ENCODE assay signal across 20 cellular contexts in genomic region chr15:73756947-73757513, GRCh38. TPM values are rescaled to one million over a fixed set of nuclear protein-coding genes. Genes with fewer than 3 reads are reported as not detected.
A peak's percentile ranks its signal among the peaks of the same experiment; 100 is the strongest.
DNase-seq lines count a peak whose midpoint lies in the region; ATAC-seq, FAIRE-seq and TF ChIP-seq lines count a peak whose summit lies in the region.
"Had no signal": no experiment of that assay in that cellular context is flagged by ENCODE, and none has a peak within 500 bp of the region (broad histone marks: within the 10 kb centered on the region; RNA-seq: fewer than 3 reads in every experiment).

No MANE protein-coding gene starts in this region.

- H3K4me3 ChIP-seq in A549 (no peak overlapping the region), IMR-90 (ENCODE audit: insufficient read depth, low read depth, low read length) (no peak overlapping the region), H1 (ENCODE audit: extremely low read depth in 1 of 4, insufficient read depth in 2 of 4, low read depth in 3 of 4, low read length in 4 of 4) (no peak overlapping the region), small intestine (ENCODE audit: low read depth in 1 of 2, low read length in 2 of 2) (no peak overlapping the region), sigmoid colon (no peak overlapping the region)
- H3K4me3 ChIP-seq: BLaER1, GM23248 had no signal

- H2BK120ac ChIP-seq in IMR-90 (ENCODE audit: low read depth, low read length) (no peak overlapping the region), H1 (replicated peaks; ENCODE audit: low read depth, low read length) (no peak overlapping the region)

- no peak for TF ChIP-seq POLR2A in A549 (IDR thresholded peaks at IDR 0.05; ENCODE audit: low read length)
- TF ChIP-seq POLR2A in IMR-90 (IDR thresholded peaks at IDR 0.05; ENCODE audit: low read depth, low read length), result no peak
- TF ChIP-seq POLR2A in H1 (IDR thresholded peaks at IDR 0.05; ENCODE audit: control extremely low read depth in 1 of 2, low read depth in 2 of 2, low read length in 2 of 2), result no peak
- TF ChIP-seq POLR2A in sigmoid colon (IDR thresholded peaks at IDR 0.05), result no peak

- ATAC-seq in A549 (no peak), IMR-90 (ENCODE audit: low read depth) (no peak), GM21423 (IDR thresholded peaks at IDR 0.05; ENCODE audit: unreplicated experiment) (no peak)
- ATAC-seq: HCT116 had no signal

- DNase-seq in A549 (ENCODE audit: low read depth in 1 of 2, low spot score in 1 of 2) (no peak), Daoy (ENCODE audit: low read depth) (peak; percentile 22), IMR-90 (no peak), H1 (ENCODE audit: low read depth in 1 of 2, low spot score in 2 of 2) (no peak), small intestine (no peak), sigmoid colon (no peak)
- no peak for DNase-seq in activated naive CD4-positive, alpha-beta T cell treated with anti-CD3 and anti-CD28 coated beads, Interleukin-2, amount 50 U/mL, for 16 hours
- DNase-seq: ACHN; AML-193; Calu3; CD4-positive, alpha-beta memory T cell; DMS153; DMS79; GF-D8; GM23248 had no signal

- intact Hi-C loops in IMR-90 (cut with micrococcal nuclease) (no loop called here), sigmoid colon (cut with DNase I) (loop anchor here (10.0 kb wide), 1 partner anchor 148 kb away; no protein-coding TSS in a partner anchor)

- H2AK5ac ChIP-seq in IMR-90 (ENCODE audit: low read depth, low read length) (no peak overlapping the region), H1 (ENCODE audit: low read depth, low read length) (peak overlapping the region; percentile 21; the same call in 1 of the 2 replicates)

- H3K36me3 ChIP-seq in IMR-90 (ENCODE audit: control insufficient read depth, insufficient read depth, low read length), result no peaks in the 10 kb centered on the region
- no peaks in the 10 kb centered on the region for H3K36me3 ChIP-seq in H1 (ENCODE audit: control insufficient read depth in 2 of 4, insufficient read depth in 4 of 4, low read length in 3 of 4)
- no peaks in the 10 kb centered on the region for H3K36me3 ChIP-seq in small intestine (ENCODE audit: control insufficient read depth in 2 of 2, insufficient read depth in 2 of 2, low read length in 2 of 2)
- H3K36me3 ChIP-seq in sigmoid colon, result no peaks in the 10 kb centered on the region
- H3K36me3 ChIP-seq: BLaER1 had no signal

- no peak overlapping the region for H2AK9ac ChIP-seq in IMR-90 (replicated peaks; ENCODE audit: low read depth, low read length, poor library complexity)

- TF ChIP-seq CTCF in A549 (IDR thresholded peaks at IDR 0.05) (no peak), IMR-90 (conservative IDR thresholded peaks at IDR 0.05; ENCODE audit: low read depth, low read length) (no peak), H1 (IDR thresholded peaks at IDR 0.05; ENCODE audit: control extremely low read depth in 1 of 3, insufficient read depth in 1 of 3, low read depth in 1 of 3, low read length in 3 of 3) (no peak), sigmoid colon (IDR thresholded peaks at IDR 0.05) (no peak)

- no peak overlapping the region for H2BK12ac ChIP-seq in H1 (ENCODE audit: low read depth, low read length)

- CTCF ChIA-PET in A549 (lab: Yijun Ruan, JAX), result no interaction called here
- CTCF ChIA-PET in IMR-90 (lab: Yijun Ruan, JAX), result no interaction called here
- CTCF ChIA-PET in H1 (lab: Charles Lee; ENCODE audit: partially characterized antibody), result interaction anchor here (0.6 to 3.8 kb wide), 7 partner anchors 8 to 151 kb away, joined by 3 to 21 read pairs (median 6); no protein-coding TSS in a partner anchor

- peaks cover 2% of the 10 kb centered on the region; the same call in 2 of the 3 replicates for H3K4me1 ChIP-seq in A549
- no peaks in the 10 kb centered on the region for H3K4me1 ChIP-seq in IMR-90 (ENCODE audit: control insufficient read depth, insufficient read depth, low read length)
- H3K4me1 ChIP-seq in H1 (replicated peaks in 1 of 4; ENCODE audit: control insufficient read depth in 3 of 4, insufficient read depth in 4 of 4, low read length in 3 of 4), result peaks cover 7 to 13% (median 11%) of the 10 kb centered on the region in 4 experiments; a peak in 6 of 7 replicates
- peaks cover 0 to 2% of the 10 kb centered on the region in 2 donors for H3K4me1 ChIP-seq in small intestine (ENCODE audit: control insufficient read depth in 2 of 2, insufficient read depth in 1 of 2, low read depth in 1 of 2, low read length in 1 of 2)
- peaks cover 0 to 16% (median 9%) of the 10 kb centered on the region in 4 donors for H3K4me1 ChIP-seq in sigmoid colon

- FAIRE-seq in A549 (lab: Jason Lieb, UNC) (no peak), H1 (lab: Jason Lieb, UNC) (no peak), small intestine (lab: Jason Lieb, UNC) (no peak)
- FAIRE-seq: H54 had no signal

- H3K14ac ChIP-seq in IMR-90 (replicated peaks; ENCODE audit: low read depth, low read length) (no peak overlapping the region), H1 (ENCODE audit: insufficient read length) (no peak overlapping the region)

- H3K4ac ChIP-seq in IMR-90 (ENCODE audit: low read depth, low read length), result no peak overlapping the region
- no peak overlapping the region for H3K4ac ChIP-seq in H1 (replicated peaks; ENCODE audit: insufficient read length, low read depth, low read length)

- no peak overlapping the region for H4K91ac ChIP-seq in IMR-90 (ENCODE audit: insufficient read depth, low read depth, low read length)
- no peak overlapping the region for H4K91ac ChIP-seq in H1 (replicated peaks; ENCODE audit: insufficient read length, low read length)

- no peaks in the 10 kb centered on the region for H3K79me2 ChIP-seq in H1 (ENCODE audit: control insufficient read depth in 1 of 2, insufficient read depth in 2 of 2, low read length in 2 of 2)

- H2BK15ac ChIP-seq in IMR-90 (ENCODE audit: low read depth, low read length) (no peak overlapping the region), H1 (ENCODE audit: low read length) (no peak overlapping the region)

- H2BK20ac ChIP-seq in IMR-90 (ENCODE audit: low read depth, low read length), result no peak overlapping the region
- no peak overlapping the region for H2BK20ac ChIP-seq in H1 (ENCODE audit: low read length)

- dilution Hi-C loops in IMR-90 (cut with HindIII; ENCODE audit: low sequenced_read_pairs, unreplicated experiment), result no loop called here

- H3K27ac ChIP-seq in A549 (no peak overlapping the region), IMR-90 (ENCODE audit: insufficient read depth, low read length) (no peak overlapping the region), H1 (ENCODE audit: low read depth, low read length) (no peak overlapping the region), small intestine (ENCODE audit: low read depth in 1 of 2, low read length in 1 of 2) (no peak overlapping the region), sigmoid colon (no peak overlapping the region)
- H3K27ac ChIP-seq: BLaER1, GM23248 had no signal

- H2AFZ ChIP-seq in IMR-90 (replicated peaks; ENCODE audit: low read length, poor library complexity), result no peak overlapping the region
- H2AFZ ChIP-seq in H1 (ENCODE audit: low read length), result no peak overlapping the region
- H2AFZ ChIP-seq: GM23248 had no signal

- WGBS in A549 (ENCODE audit: missing lambda C conversion rate), result 3% methylated on average over 2 of the region's 3 CpGs
- no CpG with 5 or more reads among the region's 3 CpGs for WGBS in IMR-90 (ENCODE audit: extremely low coverage in 2 of 2, insufficient read length in 1 of 2), 2 experiments
- 82% methylated on average over 3 of the region's 3 CpGs; no CpG with 5 or more reads in 1 of the 2 experiments for WGBS in H1 (ENCODE audit: extremely low coverage in 1 of 2, insufficient coverage in 1 of 2, insufficient read length in 1 of 2, insufficient replicate concordance in 2 of 2, low coverage in 1 of 2, low lambda C conversion rate in 2 of 2, missing lambda C conversion rate in 1 of 2), 2 experiments
- 39 to 59% (median 50%) methylated on average over 3 of the region's 3 CpGs for WGBS in small intestine, 3 donors
- WGBS in sigmoid colon, 2 donors, result 41 to 62% methylated on average over 3 of the region's 3 CpGs

- no peak overlapping the region for H3K23ac ChIP-seq in IMR-90 (ENCODE audit: low read depth, low read length)
- no peak overlapping the region for H3K23ac ChIP-seq in H1 (ENCODE audit: insufficient read length)

- H3K18ac ChIP-seq in IMR-90 (ENCODE audit: low read depth, low read length) (no peak overlapping the region), H1 (ENCODE audit: extremely low read depth, low read length) (no peak overlapping the region)

- H4K8ac ChIP-seq in IMR-90 (ENCODE audit: low read depth in 2 of 2, low read length in 2 of 2), result no peak overlapping the region
- no peak overlapping the region for H4K8ac ChIP-seq in H1 (ENCODE audit: extremely low read depth, insufficient read depth, low read length)

- in situ Hi-C loops in IMR-90 (cut with MboI; ENCODE audit: low sequenced_read_pairs), result no loop called here

- H3K79me1 ChIP-seq in IMR-90 (ENCODE audit: low read depth in 1 of 2, low read length in 2 of 2), result no peaks in the 10 kb centered on the region
- no peaks in the 10 kb centered on the region for H3K79me1 ChIP-seq in H1 (ENCODE audit: low read depth, low read length)

- H3K9ac ChIP-seq in IMR-90 (ENCODE audit: low read depth, low read length) (no peak overlapping the region), H1 (replicated peaks in 1 of 4; ENCODE audit: extremely low read depth in 1 of 4, low read depth in 3 of 4, low read length in 3 of 4) (no peak overlapping the region)
- H3K9ac ChIP-seq: BLaER1, GM23248 had no signal

- BruUV-seq in IMR-90 (replicated peaks; lab: Mats Ljungman, UMichigan), result no TSS peak

- TF ChIP-seq RAD21 in A549 (conservative IDR thresholded peaks at IDR 0.05 in 1 of 2, IDR thresholded peaks at IDR 0.05 in 1 of 2) (no peak), IMR-90 (IDR thresholded peaks at IDR 0.05; ENCODE audit: low read length) (no peak), H1 (IDR thresholded peaks at IDR 0.05 in 1 of 2, conservative IDR thresholded peaks at IDR 0.05 in 1 of 2; ENCODE audit: low read depth in 2 of 2, low read length in 2 of 2) (no peak)

- H3K27me3 ChIP-seq in IMR-90 (ENCODE audit: control insufficient read depth, insufficient read depth, low read length) (peaks cover 79% of the 10 kb centered on the region), H1 (replicated peaks in 1 of 4; ENCODE audit: control insufficient read depth in 3 of 4, extremely low read depth in 1 of 4, insufficient read depth in 3 of 4, low read length in 3 of 4) (peaks cover 0 to 19% (median 9%) of the 10 kb centered on the region in 4 experiments; a peak in 6 of 7 replicates), small intestine (ENCODE audit: control insufficient read depth in 2 of 2, insufficient read depth in 2 of 2, low read length in 2 of 2) (peaks cover 5 to 22% of the 10 kb centered on the region in 2 donors), sigmoid colon (peaks cover 0 to 6% (median 5%) of the 10 kb centered on the region in 3 donors)

- H4K5ac ChIP-seq in IMR-90 (ENCODE audit: low read depth, low read length), result no peak overlapping the region
- H4K5ac ChIP-seq in H1 (ENCODE audit: insufficient read length, low read depth, low read length), result no peak overlapping the region

- POLR2A ChIA-PET in A549 (lab: Yijun Ruan, JAX) (no interaction called here), IMR-90 (lab: Charles Lee; ENCODE audit: unreplicated experiment) (no interaction called here), H1 (lab: Charles Lee; ENCODE audit: partially characterized antibody) (no interaction called here)

- H3K56ac ChIP-seq in IMR-90 (ENCODE audit: extremely low read depth, insufficient read depth, low read length) (no peak overlapping the region), H1 (replicated peaks; ENCODE audit: insufficient read length, low read depth, low read length) (no peak overlapping the region)

- H3K9me3 ChIP-seq in A549, result no peaks in the 10 kb centered on the region
- H3K9me3 ChIP-seq in IMR-90 (ENCODE audit: control insufficient read depth, insufficient read depth, low read length), result peaks cover 5% of the 10 kb centered on the region
- H3K9me3 ChIP-seq in H1 (ENCODE audit: insufficient read depth in 2 of 2, low read depth in 1 of 2, low read length in 1 of 2), result no peaks in the 10 kb centered on the region
- no peaks in the 10 kb centered on the region for H3K9me3 ChIP-seq in small intestine (ENCODE audit: control insufficient read depth, low read depth)
- H3K9me3 ChIP-seq in sigmoid colon, result no peaks in the 10 kb centered on the region
- H3K9me3 ChIP-seq: BLaER1 had no signal

- H3K9me1 ChIP-seq in IMR-90 (ENCODE audit: insufficient read depth, low read length), result peaks cover 3% of the 10 kb centered on the region; the same call in 1 of the 2 replicates

- no peaks in the 10 kb centered on the region; the same call in none of the 2 replicates for H4K20me1 ChIP-seq in IMR-90 (ENCODE audit: insufficient read depth, low read length)
- no peaks in the 10 kb centered on the region for H4K20me1 ChIP-seq in H1 (replicated peaks in 1 of 2; ENCODE audit: control insufficient read depth in 1 of 2, insufficient read depth in 2 of 2, low read length in 2 of 2)

- peaks cover 12% of the 10 kb centered on the region; the same call in 1 of the 2 replicates for H3K23me2 ChIP-seq in H1 (ENCODE audit: low read depth, low read length)

- H2BK5ac ChIP-seq in IMR-90 (ENCODE audit: low read depth, low read length, poor library complexity, severe bottlenecking) (no peak overlapping the region), H1 (ENCODE audit: low read depth, low read length) (no peak overlapping the region)

- H3K4me2 ChIP-seq in A549, result no peak overlapping the region
- no peak overlapping the region for H3K4me2 ChIP-seq in IMR-90 (ENCODE audit: low read depth, low read length)
- H3K4me2 ChIP-seq in H1 (ENCODE audit: insufficient read depth in 1 of 2, low read depth in 2 of 2, low read length in 2 of 2), result no peak overlapping the region
- H3K4me2 ChIP-seq: BLaER1 had no signal

- TF ChIP-seq EP300 in A549 (IDR thresholded peaks at IDR 0.05), result no peak
- TF ChIP-seq EP300 in H1 (IDR thresholded peaks at IDR 0.05; ENCODE audit: borderline replicate concordance in 1 of 2, low read depth in 2 of 2, low read length in 2 of 2), result no peak
- no peak for TF ChIP-seq EP300 in sigmoid colon (IDR thresholded peaks at IDR 0.05)

RNA-seq across cellular contexts. Expression of gene INSYN1, which starts 3.9 kb away (rescaled TPM):
- 0.48 and 0.54 TPM in 2 replicates for polyA plus RNA-seq in A549 (2011; rRNA removed)
- 1.7 and 2.4 TPM in 2 replicates for polyA plus RNA-seq in A549 (2012; cell fraction: cytosol; rRNA removed)
- 2.2 and 2.3 TPM in 2 replicates for polyA plus RNA-seq in A549 (2012; cell fraction: nucleus; rRNA removed)
- polyA plus RNA-seq in A549 (2017; fragmentation: RNase III; extraction: RNeasy Plus Mini Kit Qiagen cat#74134 plus additional on column Dnase treatment), result 0.84 to 1.9 TPM (median 1.1 TPM) in 3 replicates
- 0.45 and 0.78 TPM in 2 replicates for polyA minus RNA-seq in A549 (2011; rRNA and poly(A)+ RNA removed)
- total RNA-seq in Daoy (2014; rRNA removed; shearing (Covaris generic)), result 0.06 and 0.21 TPM in 2 replicates
- under 0.01 and 0.18 TPM in 2 replicates for total RNA-seq in IMR-90 (2012; rRNA removed)
- polyA plus RNA-seq in IMR-90 (2012; rRNA removed), result 0.34 and 0.49 TPM in 2 replicates
- 0.34 and 0.42 TPM in 2 replicates for polyA plus RNA-seq in IMR-90 (2012; cell fraction: cytosol; rRNA removed)
- polyA plus RNA-seq in IMR-90 (2012; cell fraction: nucleus; rRNA removed; ENCODE audit: low replicate concordance), result 0.50 and 0.52 TPM in 2 replicates
- total RNA-seq in H1 (2021; fragmentation: NEBNext Ultra II Directional; extraction: Animal tissue kit (Norgen Biotek cat#: 25700)), result 10.2 and 13.1 TPM in 2 replicates
- polyA plus RNA-seq in H1 (2011; rRNA removed), result 7.2 and 11.6 TPM in 2 replicates
- 12.0 TPM for polyA plus RNA-seq in H1 (2011; cell fraction: cytosol; rRNA removed)
- 50.9 TPM for polyA plus RNA-seq in H1 (2011; cell fraction: nucleus; rRNA removed)
- polyA plus RNA-seq in H1 (2012, experiment 1 of 2), result 4.2 to 8.2 TPM (median 6.5 TPM) in 4 replicates
- 4.0 TPM for polyA plus RNA-seq in H1 (2012, experiment 2 of 2)
- 6.3 TPM for polyA plus RNA-seq in H1 (2013, experiment 1 of 2)
- polyA plus RNA-seq in H1 (2013, experiment 2 of 2), result 6.0 TPM
- polyA minus RNA-seq in H1 (2011; rRNA and poly(A)+ RNA removed), result 2.1 and 2.9 TPM in 2 replicates
- polyA minus RNA-seq in H1 (2011; cell fraction: cytosol; rRNA and poly(A)+ RNA removed), result 3.2 TPM
- polyA minus RNA-seq in H1 (2011; cell fraction: nucleus; rRNA and poly(A)+ RNA removed), result 2.9 TPM
- polyA plus RNA-seq in small intestine, result 1 to 10 TPM in 2 of 3 donors, not detected in 1; 1.9 TPM
- total RNA-seq in sigmoid colon, result 10 to 100 TPM in 1 of 4 donors, 1 to 10 TPM in 3; 3.6 to 10.0 (median 5.9) TPM
- polyA plus RNA-seq in sigmoid colon, result 1 to 10 TPM in 2 of 3 donors, under 1 TPM in 1; 0.60 to 1.2 (median 1.1) TPM
- total RNA-seq: Calu3; CD4-positive, alpha-beta memory T cell had no signal
- polyA plus RNA-seq: CD14-positive monocyte; CD4-positive, alpha-beta memory T cell had no signal

Comparison
In these comparisons a context has a peak if more than half of its experiments do, and no peak if none do; other contexts are left out.
1. Of the 18 proteins assayed by ChIP-seq in both H1 and A549: peak only in H1: none; only in A549: MAFK; in both: none; in neither: 17.